In genomic region chr3:115148142-115148790, GRCh38 we compare ENCODE assay signal across 8 cellular contexts. TPM values are rescaled to one million over a fixed set of nuclear protein-coding genes. Genes with fewer than 3 reads are reported as not detected.
A peak's percentile ranks its signal among the peaks of the same experiment; 100 is the strongest.
DNase-seq lines count a peak whose midpoint lies in the region; ATAC-seq, FAIRE-seq and TF ChIP-seq lines count a peak whose summit lies in the region.

No MANE protein-coding gene starts in this region.

- H3K4me1 Mint-ChIP-seq in CD4-positive, alpha-beta T cell (ENCODE audit: low read depth) = peaks cover 24% of the 10 kb centered on the region

- H3K27ac ChIP-seq in CD4-positive, alpha-beta T cell (ENCODE audit: low read depth, low read length) = peak overlapping the region; percentile 96
- peak overlapping the region; percentile 93 for H3K27ac ChIP-seq in Panc1 (ENCODE audit: low read length)
- peak overlapping the region; percentile 85 to 97 (median 93) for H3K27ac ChIP-seq in pancreas

- H3K4me3 ChIP-seq in Panc1 (ENCODE audit: low read depth in 2 of 2, low read length in 2 of 2) = peak overlapping the region; percentile 66 to 87
- H3K4me3 ChIP-seq in epithelial cell of esophagus (ENCODE audit: low read length) = peak overlapping the region; percentile 71
- peak overlapping the region; percentile 47 to 70 (median 58) for H3K4me3 ChIP-seq in pancreas

- no peaks in the 10 kb centered on the region for H3K27me3 ChIP-seq in CD4-positive, alpha-beta T cell (ENCODE audit: control insufficient read depth, insufficient read depth, low read length)
- H3K27me3 ChIP-seq in Panc1 (ENCODE audit: control insufficient read depth, insufficient read depth, low read length) (no peaks in the 10 kb centered on the region), pancreas (no peaks in the 10 kb centered on the region)

- H3K4me3 Mint-ChIP-seq in CD4-positive, alpha-beta T cell = peak overlapping the region; percentile 94

- WGBS in pancreas, 2 donors = 1% methylated on average over 20 of the region's 20 CpGs

- H3K4me1 ChIP-seq in Panc1 (ENCODE audit: control insufficient read depth, insufficient read depth, low read length) (peaks cover 10% of the 10 kb centered on the region; the same call in 1 of the 2 replicates), pancreas (peaks cover 0 to 16% (median 3%) of the 10 kb centered on the region in 3 donors)

- H3K9me3 ChIP-seq in CD4-positive, alpha-beta T cell (ENCODE audit: control insufficient read depth, low read length) = no peaks in the 10 kb centered on the region
- no peaks in the 10 kb centered on the region for H3K9me3 ChIP-seq in Panc1 (ENCODE audit: control insufficient read depth, insufficient read depth, low read depth, low read length)
- H3K9me3 ChIP-seq in pancreas = no peaks in the 10 kb centered on the region

- H3K27ac Mint-ChIP-seq in CD4-positive, alpha-beta T cell = peak overlapping the region; percentile 94

- H3K27me3 Mint-ChIP-seq in CD4-positive, alpha-beta T cell = no peaks in the 10 kb centered on the region

- H3K9me3 Mint-ChIP-seq in CD4-positive, alpha-beta T cell = peaks cover 2% of the 10 kb centered on the region

- FAIRE-seq in pancreas (lab: Jason Lieb, UNC) = peak; percentile 34

- H3K36me3 ChIP-seq in Panc1 (ENCODE audit: control insufficient read depth, insufficient read depth, low read length) (no peaks in the 10 kb centered on the region; the same call in 1 of the 2 replicates), pancreas (no peaks in the 10 kb centered on the region)

- in situ Hi-C loops in Panc1 (cut with HindIII; ENCODE audit: low pct_unique_long_range_greater_than_20kb, low sequenced_read_pairs) = no loop called here

- intact Hi-C loops in CD4-positive, alpha-beta T cell (cut with DNase I, micrococcal nuclease) = loop anchor here (2.0 to 10.0 kb wide), 5 partner anchors 17 to 1401 kb away; partner anchors contain the start of genes ATP6V1A (in 1 of the 2), CCDC191 (in 1 of the 2), NAA50 (in 1 of the 2) and QTRT2 (in 1 of the 2)
- intact Hi-C loops in Panc1 (cut with micrococcal nuclease; ENCODE audit: unreplicated experiment) (no loop called here), pancreas (cut with DNase I) (no loop called here)

- ATAC-seq in CD4-positive, alpha-beta T cell (ENCODE audit: poor library complexity) = no peak
- ATAC-seq in GM21528 (IDR thresholded peaks at IDR 0.05; ENCODE audit: low FRiP score, unreplicated experiment) (peak; percentile 9), Panc1 (peak; percentile 13), pancreas (peak in 3 of 4 donors; percentile 3 to 6 (median 6)), HG03139 (IDR thresholded peaks at IDR 0.05; ENCODE audit: unreplicated experiment) (no peak)

- TSS peak; percentile 88 for BruUV-seq in Panc1 (replicated peaks; lab: Mats Ljungman, UMichigan)

- peaks cover 27% of the 10 kb centered on the region for H3K36me3 Mint-ChIP-seq in CD4-positive, alpha-beta T cell (ENCODE audit: low read depth)

- CTCF ChIA-PET in CD4-positive, alpha-beta T cell (lab: Charles Lee) = interaction anchor here (1.1 to 3.0 kb wide), 3 partner anchors 17 to 55 kb away, joined by 3 to 12 read pairs (median 7); no protein-coding TSS in a partner anchor
- CTCF ChIA-PET in Panc1 (lab: Charles Lee) = no interaction called here

- POLR2A ChIA-PET in CD4-positive, alpha-beta T cell (lab: Charles Lee) = interaction anchor here (0.7 to 7.8 kb wide), 8 partner anchors 10 to 1403 kb away, joined by 3 to 188 read pairs (median 4); partner anchors contain the start of gene NAA50
- POLR2A ChIA-PET in Panc1 (lab: Charles Lee) = interaction anchor here (0.7 kb wide), 1 partner anchor 1964 kb away, joined by 3 read pairs; no protein-coding TSS in a partner anchor

- no peak for TF ChIP-seq CTCF in CD4-positive, alpha-beta T cell (IDR thresholded peaks at IDR 0.05)
- TF ChIP-seq CTCF in Panc1 (IDR thresholded peaks at IDR 0.05) (no peak), epithelial cell of esophagus (IDR thresholded peaks at IDR 0.05; ENCODE audit: insufficient read depth, low read depth, low read length, missing control alignments) (no peak), pancreas (IDR thresholded peaks at IDR 0.05) (no peak)

- DNase-seq in CD4-positive, alpha-beta T cell = no peak
- DNase-seq in Panc1 (ENCODE audit: low read depth, low spot score) (no peak), epithelial cell of esophagus (ENCODE audit: low read depth) (no peak), pancreas (no peak), activated gamma-delta T cell (lab: John Stamatoyannopoulos, UW) (no peak), glomerular visceral epithelial cell (ENCODE audit: extremely low spot score) (no peak)

RNA-seq across cellular contexts. Expression of gene ZBTB20, which starts 1.2 kb away (rescaled TPM):
- total RNA-seq in CD4-positive, alpha-beta T cell = 10 to 100 TPM; 41.6 to 47.4 TPM
- 4.1 TPM for total RNA-seq in Panc1 (2021; ENCODE audit: unreplicated experiment)
- 1.7 TPM for polyA plus RNA-seq in Panc1 (2012; ENCODE audit: insufficient read length)
- 10 to 100 TPM; 34.7 to 81.5 (median 47.0) TPM for total RNA-seq in pancreas
- polyA plus RNA-seq in pancreas = 10 to 100 TPM in 1 of 2 donors, 1 to 10 TPM in 1; 1.3 to 16.0 TPM

Comparison
In these comparisons a context has a peak if more than half of its experiments do, and no peak if none do; other contexts are left out.
1. ATAC-seq: peak in GM21528 (single experiment), Panc1 (single experiment) and pancreas (3 of 4); none in CD4-positive, alpha-beta T cell (single experiment) and HG03139 (single experiment).
2. intact Hi-C loops: an anchor here in CD4-positive, alpha-beta T cell (2.0 to 10.0 kb wide); none called in Panc1 and pancreas.
3. Peak in every context shown above with its lines, with median percentiles within 50 percentile points of each other: H3K27ac ChIP-seq and H3K4me3 ChIP-seq.